Comparison of ENCODE assay signal across 23 cellular contexts in the genomic region with DNA sequence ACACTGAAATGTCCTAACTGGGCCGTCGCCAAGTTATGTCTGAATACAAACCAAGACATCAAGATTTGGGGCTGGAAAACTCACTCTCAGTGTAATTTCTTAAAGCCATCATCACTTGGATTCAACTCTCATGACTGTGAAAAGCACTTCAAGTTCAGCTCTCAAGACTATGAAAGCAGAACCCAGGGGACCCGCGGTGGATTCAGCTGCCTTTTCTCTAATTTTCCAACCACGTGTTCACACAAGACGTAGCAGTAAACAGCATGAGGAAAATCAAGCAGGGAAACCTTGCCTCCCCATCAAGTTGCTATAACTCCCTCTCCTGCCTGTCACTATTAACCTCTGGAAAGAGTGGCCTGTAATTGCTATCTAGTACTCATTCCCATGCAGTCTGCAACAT.
"Had no signal": no experiment of that assay in that cellular context is flagged by ENCODE, and none has a peak within 500 bp of the region (broad histone marks: within the 10 kb centered on the region; RNA-seq: fewer than 3 reads in every experiment).

No MANE protein-coding gene starts in this region.

- DNase-seq: cortex of kidney; effector memory CD8-positive, alpha-beta T cell; erythroblast; esophagus squamous epithelium; foreskin melanocyte; left ventricle myocardium superior; lower lobe of right lung; natural killer cell; right lobe of liver; stimulated activated CD4-positive, alpha-beta T cell treated with anti-CD3 and anti-CD28 coated beads, Interleukin-12 subunit alpha, Interleukin-12 subunit beta, amount 100 ng/mL, for 4 hours; stimulated activated CD4-positive, alpha-beta T cell treated with anti-CD3 and anti-CD28 coated beads, Interleukin-1b, Interleukin-23, amount 100 ng/mL, for 48 hours; stimulated activated CD4-positive, alpha-beta T cell treated with anti-CD3 and anti-CD28 coated beads, Interleukin-4, amount 100 ng/mL, for 1 hour; stimulated activated CD8-positive, alpha-beta memory T cell treated with anti-CD3 and anti-CD28 coated beads, Interleukin-4, amount 100 ng/mL, for 48 hours; stimulated activated naive CD4-positive, alpha-beta T cell; stimulated activated naive CD8-positive, alpha-beta T cell treated with anti-CD3 and anti-CD28 coated beads, Interleukin-15, amount 100 ng/mL, for 72 hours; trophoblast cell had no signal

- H3K36me3 ChIP-seq: esophagus squamous epithelium, lower lobe of right lung, neutrophil, right lobe of liver, suprapubic skin, vagina had no signal

- ATAC-seq: effector memory CD8-positive, alpha-beta T cell; left ventricle myocardium superior; natural killer cell; right lobe of liver; stimulated activated naive CD8-positive, alpha-beta T cell treated with anti-CD3 and anti-CD28 coated beads, Interleukin-15, amount 100 ng/mL, for 72 hours had no signal

- FAIRE-seq: endometrium, keratinocyte had no signal

- H3K27me3 ChIP-seq: esophagus squamous epithelium, neutrophil, right lobe of liver, suprapubic skin, vagina had no signal

- H3K27ac ChIP-seq: esophagus squamous epithelium, lower lobe of right lung, neutrophil, parathyroid adenoma, right lobe of liver, vagina had no signal

- H3K79me2 ChIP-seq: parathyroid adenoma had no signal

- H3K4me2 ChIP-seq: smooth muscle cell had no signal

- H3K4me3 ChIP-seq: esophagus squamous epithelium, lower lobe of right lung, right lobe of liver, smooth muscle cell, suprapubic skin, vagina had no signal

- H3K4me1 ChIP-seq: lower lobe of right lung had no signal

- H3K9me3 ChIP-seq: esophagus squamous epithelium, lower lobe of right lung, neutrophil, right lobe of liver, suprapubic skin, vagina had no signal

- H3K9ac ChIP-seq: parathyroid adenoma had no signal
